14 cellular contexts compared by ENCODE assay signal in the genomic region with DNA sequence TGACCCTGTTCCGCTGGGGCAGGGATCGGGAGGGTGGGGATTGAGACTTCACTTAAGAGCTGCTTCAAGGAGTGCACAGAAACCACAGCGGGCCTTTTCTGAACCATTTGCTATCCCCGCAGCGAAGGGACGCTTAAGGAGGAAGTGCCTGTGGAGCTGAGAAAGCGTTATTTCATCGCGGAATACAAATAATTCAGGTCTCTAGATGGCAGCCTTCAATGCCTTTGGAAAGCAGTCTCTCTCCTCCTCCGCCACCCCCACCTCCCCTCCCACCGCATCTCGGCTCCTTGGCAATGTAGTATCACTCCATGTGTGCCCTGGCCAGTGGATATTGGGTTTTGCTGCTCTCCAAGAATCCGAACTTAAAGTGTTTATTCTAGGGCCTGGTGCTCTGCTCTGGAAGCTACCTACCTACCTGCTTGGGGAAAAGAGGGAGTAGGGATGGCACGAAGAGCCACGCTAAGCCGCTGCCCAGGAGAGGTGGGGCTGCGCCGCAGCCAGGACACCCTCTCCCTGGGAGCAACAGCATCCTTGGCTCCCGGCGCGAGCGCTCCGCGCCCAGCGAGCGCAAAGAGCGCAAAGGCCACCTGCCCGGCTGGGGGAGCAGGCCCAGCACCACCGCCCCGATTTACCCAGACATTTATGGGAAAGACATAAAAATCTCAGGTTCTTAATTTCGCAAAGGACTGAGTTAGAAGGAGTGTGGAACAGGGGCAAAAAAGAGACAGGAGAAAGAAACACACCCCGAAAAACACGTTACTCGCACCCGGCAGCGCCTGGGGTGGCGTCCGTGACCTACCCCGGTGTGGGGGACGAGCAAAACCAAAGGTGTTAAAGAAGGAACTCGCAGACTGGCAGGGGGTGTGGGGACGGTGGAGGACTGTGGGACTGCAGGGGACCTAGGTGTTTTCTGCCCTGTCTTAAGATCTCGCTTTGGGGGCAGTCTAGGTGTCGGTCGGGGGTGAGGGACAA. TPM values are rescaled to one million over a fixed set of nuclear protein-coding genes. Genes with fewer than 3 reads are reported as not detected.
DNase-seq lines count a peak whose midpoint lies in the region; ATAC-seq, FAIRE-seq and TF ChIP-seq lines count a peak whose summit lies in the region.
"Had no signal": no experiment of that assay in that cellular context is flagged by ENCODE, and none has a peak within 500 bp of the region (broad histone marks: within the 10 kb centered on the region; RNA-seq: fewer than 3 reads in every experiment).

No MANE protein-coding gene starts in this region.

- H3K9me3 Mint-ChIP-seq in H9 = peaks cover 5 to 6% of the 10 kb centered on the region in 2 experiments

- H3K4me1 Mint-ChIP-seq in H9 = peaks cover 10 to 12% of the 10 kb centered on the region in 2 experiments
- H3K4me1 Mint-ChIP-seq: stimulated activated memory B cell treated with anti-CD40 and anti-IgM and Interleukin-4, amounts not matched to agents 10 μg/mL and 1 μg/mL and 100 μg/mL, for 72 hours had no signal

- H3K14ac ChIP-seq in H9 (ENCODE audit: insufficient read depth, low read length) = no peak overlapping the region

- no peak overlapping the region for H3K4ac ChIP-seq in H9 (ENCODE audit: low read depth, low read length)

- in situ Hi-C loops in astrocyte of the cerebellum (cut with HindIII; ENCODE audit: low sequenced_read_pairs) = no loop called here

- H4K20me1 ChIP-seq in H9 (ENCODE audit: control insufficient read depth, insufficient read depth, insufficient read length) = no peaks in the 10 kb centered on the region
- no peaks in the 10 kb centered on the region for H4K20me1 ChIP-seq in MM.1S (ENCODE audit: insufficient read depth, low read length)

- no peak overlapping the region for H3K56ac ChIP-seq in H9 (ENCODE audit: insufficient read length, low read depth, low read length)

- H2AFZ ChIP-seq in H9 (ENCODE audit: low read length) (no peak overlapping the region), MM.1S (ENCODE audit: low read length) (no peak overlapping the region)

- no peak for TF ChIP-seq EP300 in A549 (IDR thresholded peaks at IDR 0.05)

- peak; percentile 60 to 69 for ATAC-seq in A549
- ATAC-seq: activated T-cell treated with anti-CD3 and anti-CD28 coated beads, Interleukin-2, amount 50 U/mL, for 72 hours had no signal

- H3K23me2 ChIP-seq in H9 (ENCODE audit: insufficient read length, low read depth, low read length, poor library complexity, severe bottlenecking) = peaks cover 16% of the 10 kb centered on the region

- no peak overlapping the region for H2BK15ac ChIP-seq in H9 (ENCODE audit: low read depth, low read length)

- H3F3A ChIP-seq in MM.1S (ENCODE audit: insufficient read depth, low read length) = no peaks in the 10 kb centered on the region

- H2BK20ac ChIP-seq in H9 (ENCODE audit: low read depth, low read length, poor library complexity, severe bottlenecking) = no peak overlapping the region

- no peak overlapping the region for H4K8ac ChIP-seq in H9 (replicated peaks; ENCODE audit: insufficient read length, low read depth, low read length)

- H2BK120ac ChIP-seq in H9 (ENCODE audit: low read depth, low read length, poor library complexity, severe bottlenecking) = no peak overlapping the region

- peaks cover 0 to 5% (median 0%) of the 10 kb centered on the region in 3 experiments; a peak in 2 of 7 replicates for H3K36me3 Mint-ChIP-seq in H9 (ENCODE audit: insufficient read depth in 1 of 3, low read depth in 3 of 3)
- H3K36me3 Mint-ChIP-seq: stimulated activated memory B cell treated with anti-CD40 and anti-IgM and Interleukin-4, amounts not matched to agents 10 μg/mL and 1 μg/mL and 100 μg/mL, for 72 hours had no signal

- H3K9me3 ChIP-seq in A549 = no peaks in the 10 kb centered on the region
- no peaks in the 10 kb centered on the region for H3K9me3 ChIP-seq in H9 (ENCODE audit: control insufficient read depth, low read depth, low read length)
- H3K9me3 ChIP-seq in iPS-18c (ENCODE audit: control insufficient read depth, insufficient read depth, low read length) = no peaks in the 10 kb centered on the region
- no peaks in the 10 kb centered on the region for H3K9me3 ChIP-seq in testis
- H3K9me3 ChIP-seq in MM.1S (replicated peaks; ENCODE audit: insufficient read depth, low read length) = no peaks in the 10 kb centered on the region
- H3K9me3 ChIP-seq: BE2C had no signal

- H3K18ac ChIP-seq in H9 (ENCODE audit: insufficient read length, low read depth, low read length) = no peak overlapping the region

- no peak overlapping the region for H3T11ph ChIP-seq in H9 (ENCODE audit: low read length)

- H3K79me1 ChIP-seq in H9 (ENCODE audit: insufficient read depth, low read depth, low read length, poor library complexity, severe bottlenecking) = no peaks in the 10 kb centered on the region

- peak overlapping the region; percentile 73 for H3K4me2 ChIP-seq in A549
- H3K4me2 ChIP-seq in H9 (ENCODE audit: insufficient read depth, insufficient read length, low read length) = peak overlapping the region; percentile 60
- H3K4me2 ChIP-seq in MM.1S (ENCODE audit: low read depth, low read length) = no peak overlapping the region

- no peak for FAIRE-seq in A549 (lab: Jason Lieb, UNC)
- FAIRE-seq: TTC549 had no signal

- no peak for TF ChIP-seq CTCF in A549 (IDR thresholded peaks at IDR 0.05)
- TF ChIP-seq CTCF in H9 (conservative IDR thresholded peaks at IDR 0.05) = peak; percentile 26; the same call in 1 of the 3 replicates
- TF ChIP-seq CTCF in astrocyte of the cerebellum (IDR thresholded peaks at IDR 0.05; ENCODE audit: low read depth, low read length, missing control alignments) = no peak
- TF ChIP-seq CTCF in testis (IDR thresholded peaks at IDR 0.05) = no peak
- TF ChIP-seq CTCF in MM.1S (IDR thresholded peaks at IDR 0.05; ENCODE audit: low read length) = no peak

- no peak overlapping the region for H4K91ac ChIP-seq in H9 (ENCODE audit: insufficient read length, low read depth, low read length)

- WGBS in A549 (ENCODE audit: missing lambda C conversion rate) = 9% methylated on average over 36 of the region's 45 CpGs
- WGBS in H9 (ENCODE audit: extremely low coverage, insufficient read length, low lambda C conversion rate) = no CpG with 5 or more reads among the region's 45 CpGs
- WGBS in testis, 2 donors = 1 to 2% methylated on average over 36 to 45 of the region's 45 CpGs

- H3K9me2 ChIP-seq in MM.1S (replicated peaks; ENCODE audit: insufficient read depth, low read length) = no peaks in the 10 kb centered on the region; the same call in 1 of the 2 replicates

- H3K27me3 Mint-ChIP-seq in H9 (ENCODE audit: low read depth) = peaks cover 53% of the 10 kb centered on the region

- intact Hi-C loops in testis (cut with DNase I; ENCODE audit: low total_unique reads) = no loop called here

- peaks cover 4% of the 10 kb centered on the region; the same call in 1 of the 3 replicates for H3K4me1 ChIP-seq in A549
- H3K4me1 ChIP-seq in H9 (ENCODE audit: insufficient read depth, low read length) = no peaks in the 10 kb centered on the region; the same call in 1 of the 2 replicates
- H3K4me1 ChIP-seq in testis = no peaks in the 10 kb centered on the region
- no peaks in the 10 kb centered on the region for H3K4me1 ChIP-seq in MM.1S (ENCODE audit: low read length)
- H3K4me1 ChIP-seq: BE2C had no signal

- H3K23ac ChIP-seq in H9 (ENCODE audit: insufficient read length, low read depth, low read length) = no peak overlapping the region

- H3K27ac Mint-ChIP-seq in H9 = peak overlapping the region in 1 of 3 experiments; percentile 27; a peak in 2 of 7 replicates
- H3K27ac Mint-ChIP-seq: activated T-cell treated with anti-CD3 and anti-CD28 coated beads, Interleukin-2, amount 50 U/mL, for 72 hours; stimulated activated memory B cell treated with anti-CD40 and anti-IgM and Interleukin-4, amounts not matched to agents 10 μg/mL and 1 μg/mL and 100 μg/mL, for 72 hours had no signal

- H2BK12ac ChIP-seq in H9 (ENCODE audit: insufficient read length, low read depth, low read length) = no peak overlapping the region

- H3K36me3 ChIP-seq in testis (ENCODE audit: low read depth, missing control alignments) (no peaks in the 10 kb centered on the region), MM.1S (replicated peaks; ENCODE audit: insufficient read depth, low read length) (no peaks in the 10 kb centered on the region)
- H3K36me3 ChIP-seq: BE2C had no signal

- H3K27ac ChIP-seq in A549 (no peak overlapping the region), H9 (ENCODE audit: insufficient read length, low read depth, low read length) (no peak overlapping the region), testis (no peak overlapping the region), MM.1S (ENCODE audit: low read length) (no peak overlapping the region)

- TF ChIP-seq POLR2A in A549 (IDR thresholded peaks at IDR 0.05; ENCODE audit: low read length) (no peak), testis (IDR thresholded peaks at IDR 0.05) (no peak)

- H3K4me3 ChIP-seq in A549 = peak overlapping the region; percentile 33
- H3K4me3 ChIP-seq in astrocyte of the cerebellum (ENCODE audit: low read depth, low read length) = peak overlapping the region; percentile 7
- H3K4me3 ChIP-seq in iPS-18c (ENCODE audit: insufficient read depth, low read depth, low read length) = peak overlapping the region; percentile 59
- H3K4me3 ChIP-seq in testis = peak overlapping the region in 1 of 2 donors; percentile 6
- no peak overlapping the region for H3K4me3 ChIP-seq in MM.1S (ENCODE audit: low read length)

- H3K4me3 Mint-ChIP-seq in H9 = peak overlapping the region; percentile 76 to 88
- H3K4me3 Mint-ChIP-seq: activated T-cell treated with anti-CD3 and anti-CD28 coated beads, Interleukin-2, amount 50 U/mL, for 72 hours; stimulated activated memory B cell treated with anti-CD40 and anti-IgM and Interleukin-4, amounts not matched to agents 10 μg/mL and 1 μg/mL and 100 μg/mL, for 72 hours had no signal

- POLR2A ChIA-PET in A549 (lab: Yijun Ruan, JAX) = no interaction called here

- H3K79me2 ChIP-seq in H9 (ENCODE audit: insufficient read depth, low read length) (no peaks in the 10 kb centered on the region), MM.1S (ENCODE audit: low read length) (no peaks in the 10 kb centered on the region)

- H3K27me3 ChIP-seq in H9 (ENCODE audit: insufficient read depth, low read length) (peaks cover 18% of the 10 kb centered on the region; the same call in 1 of the 2 replicates), testis (no peaks in the 10 kb centered on the region), MM.1S (replicated peaks; ENCODE audit: insufficient read depth, low read length) (no peaks in the 10 kb centered on the region)
- H3K27me3 ChIP-seq: BE2C had no signal

- H2BK5ac ChIP-seq in H9 (ENCODE audit: insufficient read length, low read length) = no peak overlapping the region

- H4K5ac ChIP-seq in H9 (ENCODE audit: insufficient read length, low read depth, low read length) = no peak overlapping the region

- DNase-seq in A549 (ENCODE audit: low read depth in 1 of 2, low spot score in 1 of 2) (peak in 1 of 2 experiments; percentile 12), H9 (peak; percentile 71), astrocyte of the cerebellum (ENCODE audit: low read depth) (no peak), testis (no peak), MM.1S (no peak), T-helper 2 cell (no peak)
- DNase-seq in activated CD4-positive, CD25-positive, alpha-beta regulatory T cell (lab: John Stamatoyannopoulos, UW) = no peak
- DNase-seq: activated T-cell treated with anti-CD3 and anti-CD28 coated beads, Interleukin-2, amount 50 U/mL, for 72 hours; BE2C had no signal

- TF ChIP-seq RAD21 in A549 (conservative IDR thresholded peaks at IDR 0.05 in 1 of 2, IDR thresholded peaks at IDR 0.05 in 1 of 2) = no peak

- H3K9ac ChIP-seq in H9 (ENCODE audit: extremely low read depth, insufficient read length, low read length) = no peak overlapping the region
- H3K9ac ChIP-seq in MM.1S (ENCODE audit: low read length) = no peak overlapping the region

- CTCF ChIA-PET in A549 (lab: Yijun Ruan, JAX) = no interaction called here

- H2AK5ac ChIP-seq in H9 (ENCODE audit: insufficient read length, low read length) = no peak overlapping the region

RNA-seq across cellular contexts. Expression of gene SPHKAP, which starts 1.1 kb away (rescaled TPM):
- polyA plus RNA-seq in A549 (2011; rRNA removed) (0.01 TPM in 2 replicates), A549 (2017; fragmentation: RNase III; extraction: RNeasy Plus Mini Kit Qiagen cat#74134 plus additional on column Dnase treatment) (not detected in 3 replicates), testis (ENCODE audit: insufficient read depth, low read depth, low replicate concordance) (0.22 TPM)
- polyA plus RNA-seq in A549 (2012; cell fraction: cytosol; rRNA removed) = under 0.01 TPM in 1 of 2 replicates, not detected in the other
- polyA plus RNA-seq in A549 (2012; cell fraction: nucleus; rRNA removed) = not detected in 2 replicates
- 0.08 TPM in 1 of 2 replicates, not detected in the other for polyA minus RNA-seq in A549 (2011; rRNA and poly(A)+ RNA removed)
- total RNA-seq in H9 (2021) (not detected in 2 replicates), testis (1 to 10 TPM in 1 of 2 donors, under 1 TPM in 1; 0.87 to 1.5 TPM)
- total RNA-seq: activated T-cell treated with anti-CD3 and anti-CD28 coated beads, Interleukin-2, amount 50 U/mL, for 72 hours; chondrocyte; mononuclear cell had no signal
